ENCODE assay signal across 24 cellular contexts in the genomic region with DNA sequence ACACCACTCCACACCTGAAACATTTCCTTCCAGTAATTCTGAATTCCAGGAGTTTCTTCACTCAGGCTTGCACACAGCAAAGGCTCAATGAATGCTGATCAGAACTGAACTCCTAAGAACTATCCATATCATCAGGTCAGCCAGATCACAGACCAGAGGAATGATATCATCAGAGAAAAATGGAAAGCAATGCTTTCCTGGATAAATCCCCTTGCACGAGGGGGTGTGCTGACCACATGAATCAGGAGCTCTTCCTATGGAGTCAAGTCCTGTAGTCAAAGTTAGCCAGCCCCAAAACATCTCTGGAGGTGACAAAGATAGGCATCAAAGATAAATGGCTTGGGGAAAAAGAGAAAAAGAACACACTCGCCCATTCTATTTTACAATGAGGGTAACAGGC.
DNase-seq lines count a peak whose midpoint lies in the region; ATAC-seq and TF ChIP-seq lines count a peak whose summit lies in the region.
"Had no signal": no experiment of that assay in that cellular context is flagged by ENCODE, and none has a peak within 500 bp of the region (broad histone marks: within the 10 kb centered on the region; RNA-seq: fewer than 3 reads in every experiment).

No MANE protein-coding gene starts in this region.

- H2AFZ ChIP-seq in smooth muscle cell (ENCODE audit: low read depth): no peak overlapping the region

- H3F3A ChIP-seq in smooth muscle cell (ENCODE audit: low read depth): no peaks in the 10 kb centered on the region

- H3K36me3 ChIP-seq in smooth muscle cell (ENCODE audit: low read depth): no peaks in the 10 kb centered on the region

- H3K4me1 Mint-ChIP-seq in activated CD4-positive, alpha-beta T cell treated with anti-CD3 and anti-CD28 coated beads, Interleukin-2, amount 10 ng/mL, durations not matched to agents 24 days and 14 days: no peaks in the 10 kb centered on the region
- H3K4me1 Mint-ChIP-seq: CD8-positive, alpha-beta memory T cell had no signal

- intact Hi-C loops in activated CD4-positive, alpha-beta T cell treated with anti-CD3 and anti-CD28 coated beads, Interleukin-2, amount 10 ng/mL, durations not matched to agents 24 days and 14 days (cut with micrococcal nuclease): no loop called here

- TF ChIP-seq CTCF in smooth muscle cell (IDR thresholded peaks at IDR 0.05; ENCODE audit: borderline replicate concordance, insufficient read depth, poor library complexity, severe bottlenecking): no peak

- ATAC-seq in left lobe of liver (no peak), GM18909 (IDR thresholded peaks at IDR 0.05; ENCODE audit: poor library complexity, unreplicated experiment) (no peak)
- ATAC-seq: HepG2 had no signal

- H3K27ac ChIP-seq in smooth muscle cell (ENCODE audit: low read depth): no peak overlapping the region
- H3K27ac ChIP-seq: C4-2B, RWPE1, SK-N-MC had no signal

- peaks cover 12% of the 10 kb centered on the region for H3K4me1 ChIP-seq in smooth muscle cell (ENCODE audit: low read depth)

- peaks cover 2% of the 10 kb centered on the region for H3K27me3 Mint-ChIP-seq in activated CD4-positive, alpha-beta T cell treated with anti-CD3 and anti-CD28 coated beads, Interleukin-2, amount 10 ng/mL, durations not matched to agents 24 days and 14 days

- H3K27me3 ChIP-seq in smooth muscle cell (ENCODE audit: low read depth): no peaks in the 10 kb centered on the region

- no peaks in the 10 kb centered on the region for H3K79me2 ChIP-seq in smooth muscle cell (ENCODE audit: low read depth)

- DNase-seq in ELR (ENCODE audit: low read depth): peak; percentile 28
- peak; percentile 25 for DNase-seq in NCI-H226
- DNase-seq in glomerular visceral epithelial cell (ENCODE audit: extremely low spot score): peak; percentile 36
- no peak for DNase-seq in smooth muscle cell (lab: John Stamatoyannopoulos, UW; ENCODE audit: unreplicated experiment)
- no peak for DNase-seq in left lobe of liver (ENCODE audit: low spot score)
- DNase-seq in activated CD4-positive, alpha-beta T cell treated with anti-CD3 and anti-CD28 coated beads, Interleukin-2, amount 10 ng/mL, durations not matched to agents 24 days and 14 days: no peak
- DNase-seq: Calu3; CD8-positive, alpha-beta memory T cell; DMS153; KBM-7; NCI-H1092; NCI-H1436; NCI-H1930; NCI-H2227 treated with DMSO at 0.1 percent for 48 hours; NCI-H510A treated with DMSO at 0.1 percent for 48 hours; NCI-H748 treated with DMSO at 0.1 percent for 48 hours; NK-92 treated with Interleukin-12 subunit alpha and Interleukin-12 subunit beta, amount 100 ng/mL, for 24 hours; SHP77 treated with DMSO at 0.1 percent for 48 hours; SW 1271 had no signal

- no peak overlapping the region for H3K4me3 ChIP-seq in smooth muscle cell
- H3K4me3 ChIP-seq: SK-N-MC had no signal

- peaks cover 4% of the 10 kb centered on the region for H3K9me3 Mint-ChIP-seq in activated CD4-positive, alpha-beta T cell treated with anti-CD3 and anti-CD28 coated beads, Interleukin-2, amount 10 ng/mL, durations not matched to agents 24 days and 14 days

- H3K4me2 ChIP-seq in smooth muscle cell: peak overlapping the region; percentile 17

- H3K36me3 Mint-ChIP-seq in activated CD4-positive, alpha-beta T cell treated with anti-CD3 and anti-CD28 coated beads, Interleukin-2, amount 10 ng/mL, durations not matched to agents 24 days and 14 days (ENCODE audit: low read depth): no peaks in the 10 kb centered on the region

- H3K9ac ChIP-seq in smooth muscle cell (ENCODE audit: low read depth): no peak overlapping the region

- WGBS in smooth muscle cell (ENCODE audit: low lambda C conversion rate): 39% methylated on average over 2 of the region's 2 CpGs

- H3K27ac Mint-ChIP-seq in activated CD4-positive, alpha-beta T cell treated with anti-CD3 and anti-CD28 coated beads, Interleukin-2, amount 10 ng/mL, durations not matched to agents 24 days and 14 days: no peak overlapping the region
- H3K27ac Mint-ChIP-seq: CD8-positive, alpha-beta memory T cell had no signal

- no peak overlapping the region for H3K4me3 Mint-ChIP-seq in activated CD4-positive, alpha-beta T cell treated with anti-CD3 and anti-CD28 coated beads, Interleukin-2, amount 10 ng/mL, durations not matched to agents 24 days and 14 days
- H3K4me3 Mint-ChIP-seq: CD8-positive, alpha-beta memory T cell had no signal

- no peaks in the 10 kb centered on the region for H4K20me1 ChIP-seq in smooth muscle cell (ENCODE audit: low read depth)

- H3K9me3 ChIP-seq in smooth muscle cell (replicated peaks; ENCODE audit: low read depth): no peaks in the 10 kb centered on the region

Comparison
In these comparisons a context has a peak if more than half of its experiments do, and no peak if none do; other contexts are left out.
1. DNase-seq: peak in ELR (single experiment), NCI-H226 (single experiment) and glomerular visceral epithelial cell (single experiment); none in smooth muscle cell (single experiment), left lobe of liver (single experiment) and activated CD4-positive, alpha-beta T cell treated with anti-CD3 and anti-CD28 coated beads, Interleukin-2, amount 10 ng/mL, durations not matched to agents 24 days and 14 days (single experiment).